22 cellular contexts compared by ENCODE assay signal in the genomic region with DNA sequence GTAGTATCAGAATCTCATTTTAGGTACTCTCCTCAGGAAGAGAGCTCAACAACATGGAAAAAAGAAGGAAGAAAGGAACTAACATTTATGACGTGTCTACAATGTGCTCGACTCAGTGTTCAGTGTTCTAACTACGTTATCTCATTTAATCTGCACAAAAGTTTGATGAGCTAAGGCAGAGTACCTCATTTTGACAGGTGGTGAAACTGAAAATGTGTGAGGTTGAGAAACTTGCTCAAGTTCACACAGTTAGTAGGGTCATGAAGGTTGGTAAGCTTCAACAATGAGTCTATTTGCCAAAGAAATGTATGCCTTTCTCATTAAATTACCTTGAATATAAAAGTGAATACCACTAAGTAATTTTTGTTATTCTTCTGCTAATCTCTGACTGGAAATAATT.
DNase-seq lines count a peak whose midpoint lies in the region; ATAC-seq lines count a peak whose summit lies in the region.
"Had no signal": no experiment of that assay in that cellular context is flagged by ENCODE, and none has a peak within 500 bp of the region (broad histone marks: within the 10 kb centered on the region; RNA-seq: fewer than 3 reads in every experiment).

No MANE protein-coding gene starts in this region.

- DNase-seq in activated T-helper 1 cell treated with anti-CD3 and anti-CD28 coated beads, Interleukin-12 subunit alpha, Interleukin-12 subunit beta, Interleukin-2, Interleukin-4 antibody, amounts not matched to agents 30 ng/mL and 10 ng/mL and 1 ng/mL, durations not matched to agents 14 hours and 24 hours and 36 hours (ENCODE audit: low spot score) = no peak
- DNase-seq in stimulated activated CD4-positive, alpha-beta T cell treated with anti-CD3 and anti-CD28 coated beads, Interleukin-12 subunit alpha, Interleukin-12 subunit beta, amount 100 ng/mL, for 4 hours = no peak
- DNase-seq in stimulated activated naive B cell treated with anti-CD40 and anti-IgM and Interleukin-4, amounts not matched to agents 10 μg/mL and 1 μg/mL and 100 μg/mL, for 72 hours = no peak
- DNase-seq in NCI-H2107 treated with DMSO at 0.1 percent for 48 hours (lab: John Stamatoyannopoulos, UW; ENCODE audit: unreplicated experiment) = no peak
- DNase-seq: activated CD8-positive, alpha-beta T cell treated with anti-CD3 and anti-CD28 coated beads for 36 hours; activated naive CD8-positive, alpha-beta T cell treated with anti-CD3 and anti-CD28 coated beads, Interleukin-2, amount 10 ng/mL, durations not matched to agents 7 days and 5 days; activated T-cell treated with anti-CD3 and anti-CD28 coated beads, Interleukin-2, amount 50 U/mL, for 48 hours; brain microvascular endothelial cell; CD4-positive, alpha-beta T cell; left ventricle myocardium superior; NCI-H1048; nucleus accumbens; RPMI8226; sigmoid colon; stimulated activated CD4-positive, alpha-beta T cell treated with anti-CD3 and anti-CD28 coated beads, Interleukin-2, amount 100 ng/mL, for 24 hours; substantia nigra; SW 1271 had no signal

- H3K36me3 Mint-ChIP-seq in activated T-helper 1 cell treated with anti-CD3 and anti-CD28 coated beads, Interleukin-12 subunit alpha, Interleukin-12 subunit beta, Interleukin-2, Interleukin-4 antibody, amounts not matched to agents 30 ng/mL and 10 ng/mL and 1 ng/mL, durations not matched to agents 14 hours and 24 hours and 36 hours (ENCODE audit: low read depth) = no peaks in the 10 kb centered on the region
- H3K36me3 Mint-ChIP-seq in stimulated activated naive B cell treated with anti-CD40 and anti-IgM and Interleukin-4, amounts not matched to agents 10 μg/mL and 1 μg/mL and 100 μg/mL, for 72 hours = no peaks in the 10 kb centered on the region
- H3K36me3 Mint-ChIP-seq: activated naive CD8-positive, alpha-beta T cell treated with anti-CD3 and anti-CD28 coated beads, Interleukin-2, amount 10 ng/mL, durations not matched to agents 7 days and 5 days had no signal

- no peak overlapping the region for H3K27ac Mint-ChIP-seq in activated T-helper 1 cell treated with anti-CD3 and anti-CD28 coated beads, Interleukin-12 subunit alpha, Interleukin-12 subunit beta, Interleukin-2, Interleukin-4 antibody, amounts not matched to agents 30 ng/mL and 10 ng/mL and 1 ng/mL, durations not matched to agents 14 hours and 24 hours and 36 hours
- H3K27ac Mint-ChIP-seq in stimulated activated naive B cell treated with anti-CD40 and anti-IgM and Interleukin-4, amounts not matched to agents 10 μg/mL and 1 μg/mL and 100 μg/mL, for 72 hours = no peak overlapping the region
- H3K27ac Mint-ChIP-seq: activated CD8-positive, alpha-beta T cell treated with anti-CD3 and anti-CD28 coated beads for 36 hours; activated naive CD8-positive, alpha-beta T cell treated with anti-CD3 and anti-CD28 coated beads, Interleukin-2, amount 10 ng/mL, durations not matched to agents 7 days and 5 days; CD4-positive, alpha-beta T cell; dendritic cell treated with granulocyte-macrophage colony-stimulating factor and Interleukin-4, amounts not matched to agents 40 ng/mL and 50 ng/mL, for 4 days had no signal

- no peak overlapping the region for H3K4me3 Mint-ChIP-seq in activated T-helper 1 cell treated with anti-CD3 and anti-CD28 coated beads, Interleukin-12 subunit alpha, Interleukin-12 subunit beta, Interleukin-2, Interleukin-4 antibody, amounts not matched to agents 30 ng/mL and 10 ng/mL and 1 ng/mL, durations not matched to agents 14 hours and 24 hours and 36 hours
- no peak overlapping the region for H3K4me3 Mint-ChIP-seq in stimulated activated naive B cell treated with anti-CD40 and anti-IgM and Interleukin-4, amounts not matched to agents 10 μg/mL and 1 μg/mL and 100 μg/mL, for 72 hours
- H3K4me3 Mint-ChIP-seq: activated CD8-positive, alpha-beta T cell treated with anti-CD3 and anti-CD28 coated beads for 36 hours; activated naive CD8-positive, alpha-beta T cell treated with anti-CD3 and anti-CD28 coated beads, Interleukin-2, amount 10 ng/mL, durations not matched to agents 7 days and 5 days; CD4-positive, alpha-beta T cell; dendritic cell treated with granulocyte-macrophage colony-stimulating factor and Interleukin-4, amounts not matched to agents 40 ng/mL and 50 ng/mL, for 4 days had no signal

- no peaks in the 10 kb centered on the region for H3K9me3 Mint-ChIP-seq in activated T-helper 1 cell treated with anti-CD3 and anti-CD28 coated beads, Interleukin-12 subunit alpha, Interleukin-12 subunit beta, Interleukin-2, Interleukin-4 antibody, amounts not matched to agents 30 ng/mL and 10 ng/mL and 1 ng/mL, durations not matched to agents 14 hours and 24 hours and 36 hours
- peaks cover 0 to 9% of the 10 kb centered on the region in 2 donors for H3K9me3 Mint-ChIP-seq in stimulated activated naive B cell treated with anti-CD40 and anti-IgM and Interleukin-4, amounts not matched to agents 10 μg/mL and 1 μg/mL and 100 μg/mL, for 72 hours
- H3K9me3 Mint-ChIP-seq: activated naive CD8-positive, alpha-beta T cell treated with anti-CD3 and anti-CD28 coated beads, Interleukin-2, amount 10 ng/mL, durations not matched to agents 7 days and 5 days; dendritic cell treated with granulocyte-macrophage colony-stimulating factor and Interleukin-4, amounts not matched to agents 40 ng/mL and 50 ng/mL, for 4 days had no signal

- H3K27me3 Mint-ChIP-seq in activated T-helper 1 cell treated with anti-CD3 and anti-CD28 coated beads, Interleukin-12 subunit alpha, Interleukin-12 subunit beta, Interleukin-2, Interleukin-4 antibody, amounts not matched to agents 30 ng/mL and 10 ng/mL and 1 ng/mL, durations not matched to agents 14 hours and 24 hours and 36 hours (ENCODE audit: insufficient read depth) = no peaks in the 10 kb centered on the region
- H3K27me3 Mint-ChIP-seq in stimulated activated naive B cell treated with anti-CD40 and anti-IgM and Interleukin-4, amounts not matched to agents 10 μg/mL and 1 μg/mL and 100 μg/mL, for 72 hours = peaks cover 0 to 4% of the 10 kb centered on the region in 2 donors
- H3K27me3 Mint-ChIP-seq: activated CD8-positive, alpha-beta T cell treated with anti-CD3 and anti-CD28 coated beads for 36 hours had no signal

- no peaks in the 10 kb centered on the region for H3K4me1 Mint-ChIP-seq in activated T-helper 1 cell treated with anti-CD3 and anti-CD28 coated beads, Interleukin-12 subunit alpha, Interleukin-12 subunit beta, Interleukin-2, Interleukin-4 antibody, amounts not matched to agents 30 ng/mL and 10 ng/mL and 1 ng/mL, durations not matched to agents 14 hours and 24 hours and 36 hours (ENCODE audit: low read depth)
- peaks cover 2 to 6% of the 10 kb centered on the region in 2 donors for H3K4me1 Mint-ChIP-seq in stimulated activated naive B cell treated with anti-CD40 and anti-IgM and Interleukin-4, amounts not matched to agents 10 μg/mL and 1 μg/mL and 100 μg/mL, for 72 hours
- H3K4me1 Mint-ChIP-seq: activated naive CD8-positive, alpha-beta T cell treated with anti-CD3 and anti-CD28 coated beads, Interleukin-2, amount 10 ng/mL, durations not matched to agents 7 days and 5 days had no signal

- intact Hi-C loops in activated T-helper 1 cell treated with anti-CD3 and anti-CD28 coated beads, Interleukin-12 subunit alpha, Interleukin-12 subunit beta, Interleukin-2, Interleukin-4 antibody, amounts not matched to agents 30 ng/mL and 10 ng/mL and 1 ng/mL, durations not matched to agents 14 hours and 24 hours and 36 hours (cut with micrococcal nuclease) = no loop called here

- ATAC-seq in GM18520 (IDR thresholded peaks at IDR 0.05; ENCODE audit: unreplicated experiment) = peak; percentile 96
- ATAC-seq in GM19468 (IDR thresholded peaks at IDR 0.05; ENCODE audit: extremely low read depth, unreplicated experiment) = peak; percentile 88
- peak; percentile 60 for ATAC-seq in HG02852 (IDR thresholded peaks at IDR 0.05; ENCODE audit: unreplicated experiment)
- ATAC-seq in HG03520 (IDR thresholded peaks at IDR 0.05; ENCODE audit: unreplicated experiment) = peak; percentile 77
- no peak for ATAC-seq in stimulated activated naive B cell treated with anti-CD40 and anti-IgM and Interleukin-4, amounts not matched to agents 10 μg/mL and 1 μg/mL and 100 μg/mL, for 72 hours (replicated peaks)
- ATAC-seq: activated CD8-positive, alpha-beta T cell treated with anti-CD3 and anti-CD28 coated beads for 36 hours; left ventricle myocardium superior had no signal

Comparison
In these comparisons a context has a peak if more than half of its experiments do, and no peak if none do; other contexts are left out.
1. ATAC-seq: peak in GM18520 (single experiment), GM19468 (single experiment), HG02852 (single experiment) and HG03520 (single experiment); none in stimulated activated naive B cell treated with anti-CD40 and anti-IgM and Interleukin-4, amounts not matched to agents 10 μg/mL and 1 μg/mL and 100 μg/mL, for 72 hours (0 of 2).